In the genomic region with DNA sequence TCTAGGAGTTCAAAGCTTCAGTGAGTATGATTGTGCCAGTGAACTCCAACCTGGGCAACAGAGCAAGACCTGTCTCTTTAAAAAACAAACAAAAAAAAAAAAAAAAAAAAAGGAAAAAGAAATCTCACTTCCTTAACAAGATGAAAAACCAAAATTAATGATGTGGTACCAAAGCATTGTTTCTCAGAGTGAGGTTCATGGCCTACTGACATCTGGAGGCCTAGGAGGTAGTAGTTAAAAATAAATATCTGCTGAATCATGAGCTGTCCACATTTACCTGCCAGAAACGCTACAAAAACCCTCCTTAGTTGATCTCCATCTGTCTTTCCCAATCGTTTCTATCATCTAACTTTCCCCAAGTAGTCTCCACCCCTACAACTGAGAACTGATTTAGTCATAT, we compare ENCODE assay signal across 27 cellular contexts. TPM values are rescaled to one million over a fixed set of nuclear protein-coding genes. Genes with fewer than 3 reads are reported as not detected.
"Had no signal": no experiment of that assay in that cellular context is flagged by ENCODE, and none has a peak within 500 bp of the region (broad histone marks: within the 10 kb centered on the region; RNA-seq: fewer than 3 reads in every experiment).

No MANE protein-coding gene starts in this region.

- H3K4me3 ChIP-seq: dorsolateral prefrontal cortex, gastrocnemius medialis, heart left ventricle, hepatocyte, left lung, neural progenitor cell, right atrium auricular region, smooth muscle cell, stomach, testis, tibial artery had no signal

- H3K4me2 ChIP-seq: hepatocyte, neural progenitor cell, smooth muscle cell had no signal

- DNase-seq: dorsolateral prefrontal cortex; effector CD4-positive, alpha-beta T cell; foreskin fibroblast; gastrocnemius medialis; heart left ventricle; kidney; left cardiac atrium; left lung; mesenchymal stem cell; naive thymus-derived CD4-positive, alpha-beta T cell; stimulated activated CD4-positive, alpha-beta T cell treated with anti-CD3 and anti-CD28 coated beads, Interleukin-12 subunit alpha, Interleukin-12 subunit beta, amount 100 ng/mL, for 4 hours; stimulated activated CD4-positive, alpha-beta T cell treated with anti-CD3 and anti-CD28 coated beads, Interleukin-1b, Interleukin-23, amount 100 ng/mL, for 48 hours; stimulated activated CD4-positive, alpha-beta T cell treated with anti-CD3 and anti-CD28 coated beads, Interleukin-4, amount 100 ng/mL, for 1 hour; stimulated activated CD8-positive, alpha-beta memory T cell treated with anti-CD3 and anti-CD28 coated beads, Interleukin-4, amount 100 ng/mL, for 48 hours; stimulated activated naive CD4-positive, alpha-beta T cell; stomach; testis; tibial artery had no signal

- H3K9me3 ChIP-seq: gastrocnemius medialis, heart left ventricle, left lung, right atrium auricular region, stomach, testis, tibial artery had no signal

- H3K4me1 ChIP-seq: gastrocnemius medialis, heart left ventricle, left lung, neural progenitor cell, parathyroid adenoma, right atrium auricular region, stomach, testis, tibial artery had no signal

- H3K27ac ChIP-seq: dorsolateral prefrontal cortex, gastrocnemius medialis, heart left ventricle, hepatocyte, left lung, neural progenitor cell, parathyroid adenoma, right atrium auricular region, stomach, testis, tibial artery had no signal

- H2AFZ ChIP-seq: hepatocyte, neural progenitor cell, parathyroid adenoma had no signal

- ATAC-seq: esophagus mucosa; gastrocnemius medialis; heart left ventricle; left cardiac atrium; left lung; naive thymus-derived CD4-positive, alpha-beta T cell; sciatic nerve had no signal

- H3K9ac ChIP-seq: neural progenitor cell, parathyroid adenoma had no signal

- H3K27me3 ChIP-seq: dorsolateral prefrontal cortex, gastrocnemius medialis, heart left ventricle, hepatocyte, left lung, neural progenitor cell, right atrium auricular region, stomach, testis, tibial artery had no signal

- H3K36me3 ChIP-seq: gastrocnemius medialis, heart left ventricle, left lung, neural progenitor cell, right atrium auricular region, stomach, tibial artery had no signal

- H3K79me2 ChIP-seq: hepatocyte, parathyroid adenoma had no signal

RNA-seq across cellular contexts. Expression of a gene that starts 51.2 kb away (rescaled TPM):
- total RNA-seq: gastrocnemius medialis; lung microvascular endothelial cell; naive thymus-derived CD4-positive, alpha-beta T cell; osteoblast had no signal
